Comparison of ENCODE assay signal across 16 cellular contexts in the genomic region with DNA sequence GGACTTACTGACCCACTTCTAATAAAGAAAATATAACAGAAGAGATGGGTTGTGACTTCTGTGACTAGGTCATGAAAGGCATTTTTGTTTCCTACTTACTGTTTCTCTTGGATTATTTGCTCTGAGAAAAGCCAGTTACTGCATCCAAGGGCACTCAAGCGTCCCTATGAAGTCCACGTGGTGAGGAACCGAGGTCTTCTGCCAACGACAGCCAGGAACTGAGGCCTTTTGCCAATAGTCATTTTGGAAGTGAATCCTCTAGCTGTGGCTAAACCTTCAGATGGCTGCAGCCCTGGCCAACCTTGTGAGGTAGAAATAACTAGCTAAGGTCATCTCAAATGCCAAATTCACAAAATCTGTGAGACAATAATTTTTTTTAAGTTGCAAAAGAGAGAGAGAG.
DNase-seq lines count a peak whose midpoint lies in the region; ATAC-seq lines count a peak whose summit lies in the region.
"Had no signal": no experiment of that assay in that cellular context is flagged by ENCODE, and none has a peak within 500 bp of the region (broad histone marks: within the 10 kb centered on the region; RNA-seq: fewer than 3 reads in every experiment).

No MANE protein-coding gene starts in this region.

- peak; percentile 83 for ATAC-seq in Right ventricle myocardium superior (ENCODE audit: poor library complexity)
- peak; percentile 60 for ATAC-seq in left ventricle myocardium superior
- peak; percentile 45 for ATAC-seq in sciatic nerve
- ATAC-seq in HG02763 (IDR thresholded peaks at IDR 0.05; ENCODE audit: unreplicated experiment), result no peak
- ATAC-seq: GM12878, HCT116 had no signal

- intact Hi-C loops in Right ventricle myocardium superior (cut with DNase I) (no loop called here), cardiac septum (cut with DNase I) (no loop called here), left ventricle myocardium superior (cut with micrococcal nuclease) (no loop called here), sciatic nerve (cut with DNase I) (no loop called here)

- POLR2A ChIA-PET in activated CD4-positive, alpha-beta T cell treated with anti-CD3 and anti-CD28 coated beads, Interleukin-2, amount 10 ng/mL, durations not matched to agents 7 days and 5 days (lab: Charles Lee), result no interaction called here

- H3K4me1 Mint-ChIP-seq in activated CD4-positive, alpha-beta T cell treated with anti-CD3 and anti-CD28 coated beads, Interleukin-2, amount 10 ng/mL, durations not matched to agents 7 days and 5 days, result no peaks in the 10 kb centered on the region
- H3K4me1 Mint-ChIP-seq: CD4-positive, CD25-positive, alpha-beta regulatory T cell had no signal

- H3K27me3 Mint-ChIP-seq in activated CD4-positive, alpha-beta T cell treated with anti-CD3 and anti-CD28 coated beads, Interleukin-2, amount 10 ng/mL, durations not matched to agents 7 days and 5 days, result no peaks in the 10 kb centered on the region
- H3K27me3 Mint-ChIP-seq: CD4-positive, CD25-positive, alpha-beta regulatory T cell had no signal

- CTCF ChIA-PET in activated CD4-positive, alpha-beta T cell treated with anti-CD3 and anti-CD28 coated beads, Interleukin-2, amount 10 ng/mL, durations not matched to agents 7 days and 5 days (lab: Charles Lee), result no interaction called here

- no peak overlapping the region for H3K4me3 Mint-ChIP-seq in activated CD4-positive, alpha-beta T cell treated with anti-CD3 and anti-CD28 coated beads, Interleukin-2, amount 10 ng/mL, durations not matched to agents 7 days and 5 days
- H3K4me3 Mint-ChIP-seq: CD4-positive, CD25-positive, alpha-beta regulatory T cell had no signal

- no peak overlapping the region for H3K27ac Mint-ChIP-seq in activated CD4-positive, alpha-beta T cell treated with anti-CD3 and anti-CD28 coated beads, Interleukin-2, amount 10 ng/mL, durations not matched to agents 7 days and 5 days

- no peaks in the 10 kb centered on the region for H3K36me3 Mint-ChIP-seq in activated CD4-positive, alpha-beta T cell treated with anti-CD3 and anti-CD28 coated beads, Interleukin-2, amount 10 ng/mL, durations not matched to agents 7 days and 5 days (ENCODE audit: low read depth)
- H3K36me3 Mint-ChIP-seq: CD4-positive, CD25-positive, alpha-beta regulatory T cell had no signal

- no peaks in the 10 kb centered on the region for H3K9me3 Mint-ChIP-seq in activated CD4-positive, alpha-beta T cell treated with anti-CD3 and anti-CD28 coated beads, Interleukin-2, amount 10 ng/mL, durations not matched to agents 7 days and 5 days

- DNase-seq in Right ventricle myocardium superior (no peak), cardiac septum (ENCODE audit: low spot score) (no peak), NCI-H2196 treated with DMSO at 0.1 percent for 48 hours (lab: John Stamatoyannopoulos, UW; ENCODE audit: unreplicated experiment) (peak; percentile 19), left ventricle myocardium superior (no peak), sciatic nerve (ENCODE audit: low spot score) (no peak), DMS53 treated with DMSO at 0.1 percent for 48 hours (lab: John Stamatoyannopoulos, UW; ENCODE audit: unreplicated experiment) (no peak)
- no peak for DNase-seq in activated CD4-positive, alpha-beta T cell treated with anti-CD3 and anti-CD28 coated beads, Interleukin-2, amount 10 ng/mL, durations not matched to agents 7 days and 5 days
- DNase-seq: ACHN; Calu3; CD4-positive, CD25-positive, alpha-beta regulatory T cell; DMS 273 treated with DMSO at 0.1 percent for 48 hours; DMS79; GM23248 had no signal
